Comparison of ENCODE assay signal across 13 cellular contexts in genomic region chr10:89853796-89854195, GRCh38.
DNase-seq lines count a peak whose midpoint lies in the region; ATAC-seq and TF ChIP-seq lines count a peak whose summit lies in the region.
"Had no signal": no experiment of that assay in that cellular context is flagged by ENCODE, and none has a peak within 500 bp of the region (broad histone marks: within the 10 kb centered on the region; RNA-seq: fewer than 3 reads in every experiment).

No MANE protein-coding gene starts in this region.

- DNase-seq in NB4 (ENCODE audit: low read depth), result no peak
- no peak for DNase-seq in cardiac fibroblast (ENCODE audit: low read depth in 2 of 2)
- DNase-seq in left kidney (ENCODE audit: low read depth, low spot score), result peak; percentile 68
- no peak for DNase-seq in MV-4-11 (lab: John Stamatoyannopoulos, UW)
- no peak for DNase-seq in stimulated activated CD4-positive, alpha-beta T cell treated with anti-CD3 and anti-CD28 coated beads, Interleukin-15, amount 100 ng/mL, for 24 hours
- DNase-seq in NCI-H187 (lab: John Stamatoyannopoulos, UW), result no peak
- DNase-seq: activated CD4-positive, alpha-beta T cell treated with anti-CD3 and anti-CD28 coated beads for 4 hours; IMR-90; NCI-H446 treated with DMSO at 0.1 percent for 48 hours; T-helper 2 cell had no signal

- TF ChIP-seq POLR2A in NB4 (IDR thresholded peaks at IDR 0.05; ENCODE audit: extremely low read depth, insufficient read length), result no peak

- H3K4me3 ChIP-seq in NB4 (ENCODE audit: low read depth, low read length), result no peak overlapping the region
- H3K4me3 ChIP-seq in cardiac fibroblast (replicated peaks in 1 of 2; ENCODE audit: low read depth in 2 of 2, low read length in 2 of 2), result no peak overlapping the region
- H3K4me3 ChIP-seq: esophagus muscularis mucosa had no signal

- TF ChIP-seq CTCF in C4-2B (conservative IDR thresholded peaks at IDR 0.05), result 0 out of 2 replicates have a peak, but pooled peaks have one; percentile 13
- TF ChIP-seq CTCF in NB4 (IDR thresholded peaks at IDR 0.05; ENCODE audit: low read depth, low read length), result peak; percentile 15
- TF ChIP-seq CTCF in cardiac fibroblast (IDR thresholded peaks at IDR 0.05; ENCODE audit: low read depth, low read length), result peak; percentile 42

- no peak overlapping the region for H3K27ac ChIP-seq in C4-2B
- H3K27ac ChIP-seq: esophagus muscularis mucosa had no signal

- no peak for ATAC-seq in HG03520 (IDR thresholded peaks at IDR 0.05; ENCODE audit: unreplicated experiment)
